In genomic region chr7:3591944-3592343, GRCh38 we compare ENCODE assay signal across 1 cellular context.
TF ChIP-seq lines count a peak whose summit lies in the region.

No MANE protein-coding gene starts in this region.

TF ChIP-seq in neural cell, 6 proteins besides CTCF, POLR2A, EP300 and RAD21:
- TF ChIP-seq REST (IDR thresholded peaks at IDR 0.05; ENCODE audit: borderline replicate concordance) (no peak), TAF1 (IDR thresholded peaks at IDR 0.05; ENCODE audit: low read depth) (no peak), POLR2AphosphoS5 (IDR thresholded peaks at IDR 0.05) (peak; percentile 29)
